Comparison of ENCODE assay signal across 20 cellular contexts in the genomic region with DNA sequence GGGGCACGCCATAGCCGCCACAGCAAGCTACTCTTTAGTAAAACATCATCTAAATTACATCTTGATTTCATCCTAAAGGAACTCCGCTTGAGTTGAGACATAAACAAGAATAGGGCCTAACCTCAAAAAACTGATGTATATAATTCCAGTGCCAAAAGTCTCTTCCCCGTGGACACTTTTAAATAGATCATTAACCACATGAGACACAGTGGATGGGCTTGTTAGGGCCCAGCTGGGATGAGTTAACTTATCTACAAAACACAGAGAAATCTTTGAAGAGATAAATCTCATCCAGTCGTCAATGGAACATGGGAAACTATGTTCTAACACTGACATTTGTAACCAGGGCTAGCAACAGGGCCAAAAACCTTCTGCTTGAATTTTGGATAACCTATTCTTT. TPM values are rescaled to one million over a fixed set of nuclear protein-coding genes. Genes with fewer than 3 reads are reported as not detected.
DNase-seq lines count a peak whose midpoint lies in the region; ATAC-seq, FAIRE-seq and TF ChIP-seq lines count a peak whose summit lies in the region.
"Had no signal": no experiment of that assay in that cellular context is flagged by ENCODE, and none has a peak within 500 bp of the region (broad histone marks: within the 10 kb centered on the region; RNA-seq: fewer than 3 reads in every experiment).

No MANE protein-coding gene starts in this region.

- H3K9me2 ChIP-seq in SK-N-SH: no peaks in the 10 kb centered on the region

- no peaks in the 10 kb centered on the region for H3K79me2 ChIP-seq in SK-N-SH (ENCODE audit: insufficient read depth)

- H3K27ac ChIP-seq in SK-N-SH (ENCODE audit: low read depth in 2 of 2, low read length in 1 of 2): peak overlapping the region; percentile 89 to 96
- H3K27ac ChIP-seq: neutrophil, tibial artery had no signal

- H3K4me1 Mint-ChIP-seq in Calu3 (ENCODE audit: low read depth, unreplicated experiment) (peaks cover 8% of the 10 kb centered on the region), glutamatergic neuron (ENCODE audit: low read depth, unreplicated experiment) (no peaks in the 10 kb centered on the region)
- H3K4me1 Mint-ChIP-seq: activated B cell treated with CpG ODN at 0.5 μM for 24 hours had no signal

- H3K9me3 ChIP-seq in SK-N-SH: no peaks in the 10 kb centered on the region
- H3K9me3 ChIP-seq: esophagus squamous epithelium, neutrophil, tibial artery had no signal

- H3K4me3 ChIP-seq in SK-N-SH (ENCODE audit: low read depth in 2 of 2, low read length in 1 of 2) (no peak overlapping the region), skeletal muscle cell (ENCODE audit: low read depth, low read length) (no peak overlapping the region)
- H3K4me3 ChIP-seq: esophagus squamous epithelium, tibial artery had no signal

- TF ChIP-seq EP300 in SK-N-SH (IDR thresholded peaks at IDR 0.05; ENCODE audit: borderline replicate concordance in 1 of 2, low read depth in 1 of 2, low read length in 1 of 2): peak in 1 of 2 experiments; percentile 81; a peak in 1 of 4 replicates

- WGBS in SK-N-SH (ENCODE audit: low lambda C conversion rate): 64% methylated on average over 5 of the region's 5 CpGs

- no peaks in the 10 kb centered on the region for H4K20me1 ChIP-seq in SK-N-SH (ENCODE audit: insufficient read depth)

- TF ChIP-seq RAD21 in SK-N-SH (IDR thresholded peaks at IDR 0.05; ENCODE audit: low read length): peak; percentile 19; the same call in 1 of the 2 replicates

- DNase-seq in Calu3 (no peak), SK-N-SH (peak; percentile 73), fibroblast of peridontal ligament (ENCODE audit: extremely low read depth) (peak; percentile 75), skeletal muscle cell (ENCODE audit: low read depth) (peak; percentile 65), cortex of kidney (lab: John Stamatoyannopoulos, UW) (no peak), D721Med (ENCODE audit: insufficient read length, low spot score) (no peak), glutamatergic neuron (no peak)
- DNase-seq: activated B cell treated with CpG ODN at 0.5 μM for 24 hours; activated CD8-positive, alpha-beta T cell treated with anti-CD3 and anti-CD28 coated beads for 36 hours; activated naive CD8-positive, alpha-beta T cell treated with anti-CD3 and anti-CD28 coated beads for 36 hours; activated T-cell treated with anti-CD3 and anti-CD28 coated beads, Interleukin-2, amount 50 U/mL, for 24 hours; esophagus squamous epithelium; kidney glomerular epithelial cell; NCI-H1048; NCI-H2029 treated with DMSO at 0.1 percent for 48 hours; stimulated activated naive CD4-positive, alpha-beta T cell; tibial artery had no signal

- POLR2A ChIA-PET in SK-N-SH (lab: Yijun Ruan, JAX): interaction anchor here (1.2 kb wide), 1 partner anchor 9 kb away, joined by 3 read pairs; no protein-coding TSS in a partner anchor

- peaks cover 13% of the 10 kb centered on the region for H3K27me3 Mint-ChIP-seq in Calu3 (ENCODE audit: unreplicated experiment)
- H3K27me3 Mint-ChIP-seq in glutamatergic neuron (ENCODE audit: unreplicated experiment): peaks cover 2% of the 10 kb centered on the region
- H3K27me3 Mint-ChIP-seq: activated CD8-positive, alpha-beta T cell treated with anti-CD3 and anti-CD28 coated beads for 36 hours; activated naive CD8-positive, alpha-beta T cell treated with anti-CD3 and anti-CD28 coated beads for 36 hours; activated T-cell treated with anti-CD3 and anti-CD28 coated beads, Interleukin-2, amount 50 U/mL, for 24 hours had no signal

- no peaks in the 10 kb centered on the region for H3K36me3 Mint-ChIP-seq in Calu3 (ENCODE audit: insufficient read depth, unreplicated experiment)
- peaks cover 4% of the 10 kb centered on the region for H3K36me3 Mint-ChIP-seq in glutamatergic neuron (ENCODE audit: unreplicated experiment)
- H3K36me3 Mint-ChIP-seq: activated naive CD8-positive, alpha-beta T cell treated with anti-CD3 and anti-CD28 coated beads for 36 hours had no signal

- H3K27ac Mint-ChIP-seq in Calu3 (ENCODE audit: unreplicated experiment): peak overlapping the region; percentile 11
- no peak overlapping the region for H3K27ac Mint-ChIP-seq in glutamatergic neuron (ENCODE audit: unreplicated experiment)
- H3K27ac Mint-ChIP-seq: activated B cell treated with CpG ODN at 0.5 μM for 24 hours; activated CD8-positive, alpha-beta T cell treated with anti-CD3 and anti-CD28 coated beads for 36 hours; activated naive CD8-positive, alpha-beta T cell treated with anti-CD3 and anti-CD28 coated beads for 36 hours; activated T-cell treated with anti-CD3 and anti-CD28 coated beads, Interleukin-2, amount 50 U/mL, for 24 hours; T-helper 2 cell treated with Interferon-gamma antibody and Interleukin-4, amounts not matched to agents 5 μg/mL and 100 μg/mL, for 36 hours had no signal

- CTCF ChIA-PET in Calu3 (lab: Charles Lee) (no interaction called here), SK-N-SH (lab: Yijun Ruan, JAX) (interaction anchor here (1.6 to 3.2 kb wide), 4 partner anchors 9 to 46 kb away, joined by 6 to 20 read pairs (median 10); no protein-coding TSS in a partner anchor)

- H3K4me3 Mint-ChIP-seq in Calu3 (ENCODE audit: low read depth, unreplicated experiment): no peak overlapping the region
- no peak overlapping the region for H3K4me3 Mint-ChIP-seq in glutamatergic neuron (ENCODE audit: unreplicated experiment)
- H3K4me3 Mint-ChIP-seq: activated B cell treated with CpG ODN at 0.5 μM for 24 hours; activated CD8-positive, alpha-beta T cell treated with anti-CD3 and anti-CD28 coated beads for 36 hours; activated naive CD8-positive, alpha-beta T cell treated with anti-CD3 and anti-CD28 coated beads for 36 hours; activated T-cell treated with anti-CD3 and anti-CD28 coated beads, Interleukin-2, amount 50 U/mL, for 24 hours; T-helper 2 cell treated with Interferon-gamma antibody and Interleukin-4, amounts not matched to agents 5 μg/mL and 100 μg/mL, for 36 hours had no signal

- intact Hi-C loops in Calu3 (cut with micrococcal nuclease; ENCODE audit: unreplicated experiment): no loop called here

- 0 out of 2 replicates have a peak overlapping the region, but pooled peaks have one; percentile 10 for H3K4me2 ChIP-seq in SK-N-SH

- FAIRE-seq in D721Med (lab: Jason Lieb, UNC): no peak

- peak overlapping the region; percentile 53; the same call in 1 of the 2 replicates for H2AFZ ChIP-seq in SK-N-SH (ENCODE audit: low read depth)

- no peak for ATAC-seq in GM21367 (IDR thresholded peaks at IDR 0.05; ENCODE audit: unreplicated experiment)
- ATAC-seq: activated CD8-positive, alpha-beta T cell treated with anti-CD3 and anti-CD28 coated beads for 36 hours had no signal

- H3K27me3 ChIP-seq in SK-N-SH (ENCODE audit: insufficient read depth): no peaks in the 10 kb centered on the region
- H3K27me3 ChIP-seq: esophagus squamous epithelium, neutrophil, tibial artery had no signal

- H3K4me1 ChIP-seq in SK-N-SH (ENCODE audit: control insufficient read depth in 1 of 2, insufficient read depth in 2 of 2, low read depth in 1 of 2, low read length in 1 of 2): peaks cover 11 to 16% of the 10 kb centered on the region in 2 experiments; a peak in 2 of 4 replicates
- H3K4me1 ChIP-seq: esophagus squamous epithelium, tibial artery had no signal

- H3K9ac ChIP-seq in SK-N-SH: peak overlapping the region; percentile 37; the same call in 1 of the 2 replicates

- H3F3A ChIP-seq in SK-N-SH (replicated peaks; ENCODE audit: insufficient read depth): peaks cover 10% of the 10 kb centered on the region

- H3K36me3 ChIP-seq in SK-N-SH (replicated peaks in 1 of 2; ENCODE audit: control insufficient read depth in 1 of 2, insufficient read depth in 2 of 2, low read length in 1 of 2): no peaks in the 10 kb centered on the region
- H3K36me3 ChIP-seq: esophagus squamous epithelium, neutrophil, tibial artery had no signal

- BruUV-seq in Calu3 (replicated peaks; lab: Mats Ljungman, UMichigan): no TSS peak

- H3K9me3 Mint-ChIP-seq in Calu3 (ENCODE audit: low read depth, unreplicated experiment) (no peaks in the 10 kb centered on the region), glutamatergic neuron (ENCODE audit: unreplicated experiment) (no peaks in the 10 kb centered on the region)
- H3K9me3 Mint-ChIP-seq: activated B cell treated with CpG ODN at 0.5 μM for 24 hours; activated CD8-positive, alpha-beta T cell treated with anti-CD3 and anti-CD28 coated beads for 36 hours; activated naive CD8-positive, alpha-beta T cell treated with anti-CD3 and anti-CD28 coated beads for 36 hours; activated T-cell treated with anti-CD3 and anti-CD28 coated beads, Interleukin-2, amount 50 U/mL, for 24 hours; T-helper 2 cell treated with Interferon-gamma antibody and Interleukin-4, amounts not matched to agents 5 μg/mL and 100 μg/mL, for 36 hours had no signal

- TF ChIP-seq CTCF in Calu3 (IDR thresholded peaks at IDR 0.05; ENCODE audit: unreplicated experiment) (no peak), SK-N-SH (IDR thresholded peaks at IDR 0.05) (no peak), D721Med (IDR thresholded peaks at IDR 0.05; ENCODE audit: insufficient read depth, missing control alignments) (no peak), glutamatergic neuron (IDR thresholded peaks at IDR 0.05; ENCODE audit: partially characterized antibody, unreplicated experiment) (no peak)

TF ChIP-seq in SK-N-SH, 30 proteins besides CTCF, POLR2A, EP300 and RAD21 (continues in another document):
- TF ChIP-seq GABPA (IDR thresholded peaks at IDR 0.05; ENCODE audit: low read depth) (no peak), NFIC (IDR thresholded peaks at IDR 0.05; ENCODE audit: borderline replicate concordance) (no peak), RCOR1 (IDR thresholded peaks at IDR 0.05; ENCODE audit: low read length) (peak; percentile 75), POLR2AphosphoS5 (IDR thresholded peaks at IDR 0.05; ENCODE audit: low read depth, low read length) (no peak), CHD2 (IDR thresholded peaks at IDR 0.05; ENCODE audit: low read length, partially characterized antibody) (peak; percentile 66), SMC3 (IDR thresholded peaks at IDR 0.05; ENCODE audit: low read depth, low read length) (peak; percentile 11; the same call in 1 of the 2 replicates)
- TF ChIP-seq, protein P1, sequence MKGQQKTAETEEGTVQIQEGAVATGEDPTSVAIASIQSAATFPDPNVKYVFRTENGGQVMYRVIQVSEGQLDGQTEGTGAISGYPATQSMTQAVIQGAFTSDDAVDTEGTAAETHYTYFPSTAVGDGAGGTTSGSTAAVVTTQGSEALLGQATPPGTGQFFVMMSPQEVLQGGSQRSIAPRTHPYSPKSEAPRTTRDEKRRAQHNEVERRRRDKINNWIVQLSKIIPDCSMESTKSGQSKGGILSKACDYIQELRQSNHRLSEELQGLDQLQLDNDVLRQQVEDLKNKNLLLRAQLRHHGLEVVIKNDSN (IDR thresholded peaks at IDR 0.05; ENCODE audit: borderline replicate concordance, low read depth): no peak

RNA-seq across cellular contexts. Expression of a gene that starts 20.8 kb away (rescaled TPM):
- total RNA-seq in Calu3 (2022) (39.8 and 47.2 TPM in 2 replicates), glutamatergic neuron (ENCODE audit: unreplicated experiment) (4.3 TPM)
- polyA plus RNA-seq in SK-N-SH (2012; rRNA removed): 84.8 and 93.6 TPM in 2 replicates
- polyA plus RNA-seq in SK-N-SH (2012; cell fraction: cytosol; rRNA removed): 37.4 and 44.7 TPM in 2 replicates
- polyA plus RNA-seq in SK-N-SH (2012; cell fraction: nucleus; rRNA removed): 348 and 369 TPM in 2 replicates
- total RNA-seq: activated B cell treated with CpG ODN at 0.5 μM for 24 hours; activated CD8-positive, alpha-beta T cell treated with anti-CD3 and anti-CD28 coated beads for 36 hours; activated naive CD8-positive, alpha-beta T cell treated with anti-CD3 and anti-CD28 coated beads for 36 hours had no signal

RNA-seq across cellular contexts. Expression of a gene that starts 52.3 kb away (rescaled TPM):
- total RNA-seq in Calu3 (2022) (0.07 TPM in 1 of 2 replicates, not detected in the other), glutamatergic neuron (ENCODE audit: unreplicated experiment) (0.07 TPM)
- polyA plus RNA-seq in SK-N-SH (2012; rRNA removed): 10.7 and 18.5 TPM in 2 replicates
- polyA plus RNA-seq in SK-N-SH (2012; cell fraction: cytosol; rRNA removed): 9.2 and 11.4 TPM in 2 replicates
- polyA plus RNA-seq in SK-N-SH (2012; cell fraction: nucleus; rRNA removed): 16.1 and 17.7 TPM in 2 replicates

Comparison
In these comparisons a context has a peak if more than half of its experiments do, and no peak if none do; other contexts are left out.
1. DNase-seq: peak in SK-N-SH (single experiment), fibroblast of peridontal ligament (single experiment) and skeletal muscle cell (single experiment); none in Calu3 (single experiment), cortex of kidney (single experiment), D721Med (single experiment) and glutamatergic neuron (single experiment).